20 cellular contexts compared by ENCODE assay signal in genomic region chr9:89748831-89749499, GRCh38.
DNase-seq lines count a peak whose midpoint lies in the region; ATAC-seq and TF ChIP-seq lines count a peak whose summit lies in the region.
"Had no signal": no experiment of that assay in that cellular context is flagged by ENCODE, and none has a peak within 500 bp of the region (broad histone marks: within the 10 kb centered on the region; RNA-seq: fewer than 3 reads in every experiment).

No MANE protein-coding gene starts in this region.

- H3K4me1 ChIP-seq in CD8-positive, alpha-beta T cell (ENCODE audit: insufficient read depth, low read length): peaks cover 42% of the 10 kb centered on the region
- H3K4me1 ChIP-seq in OCI-LY7 (ENCODE audit: insufficient read depth, low read length, poor library complexity, severe bottlenecking) (peaks cover 32% of the 10 kb centered on the region), mesenchymal stem cell (ENCODE audit: control insufficient read depth, insufficient read depth, low read depth, low read length) (peaks cover 8% of the 10 kb centered on the region)

- ATAC-seq in CD8-positive, alpha-beta T cell: no peak
- no peak for ATAC-seq in HG02885 (IDR thresholded peaks at IDR 0.05; ENCODE audit: poor library complexity, unreplicated experiment)
- ATAC-seq: right cardiac atrium had no signal

- no peaks in the 10 kb centered on the region for H3K36me3 ChIP-seq in CD8-positive, alpha-beta T cell (ENCODE audit: insufficient read depth, low read length)
- H3K36me3 ChIP-seq in OCI-LY7 (ENCODE audit: insufficient read depth, low read length) (no peaks in the 10 kb centered on the region), mesenchymal stem cell (ENCODE audit: control insufficient read depth in 1 of 2, insufficient read depth in 2 of 2, low read depth in 1 of 2, low read length in 2 of 2) (no peaks in the 10 kb centered on the region)
- H3K36me3 ChIP-seq: adrenal gland, cardiac muscle cell, ovary, upper lobe of right lung had no signal

- no peak overlapping the region for H3K9ac ChIP-seq in mesenchymal stem cell (ENCODE audit: low read length)

- H3K79me2 ChIP-seq in OCI-LY7 (ENCODE audit: insufficient read depth, low read depth, low read length): no peaks in the 10 kb centered on the region

- H3K23ac ChIP-seq in mesenchymal stem cell (ENCODE audit: low read length in 2 of 2): no peak overlapping the region

- peak overlapping the region; percentile 36 for H4K91ac ChIP-seq in mesenchymal stem cell (ENCODE audit: low read length)

- peak overlapping the region in 1 of 2 experiments; percentile 89 for H3K14ac ChIP-seq in mesenchymal stem cell (ENCODE audit: low read length in 2 of 2)

- H2BK5ac ChIP-seq in mesenchymal stem cell (ENCODE audit: low read depth, low read length, poor library complexity, severe bottlenecking): no peak overlapping the region

- DNase-seq in T-helper 1 cell: no peak
- DNase-seq in CD8-positive, alpha-beta T cell: no peak
- no peak for DNase-seq in OCI-LY7 (ENCODE audit: low spot score)
- DNase-seq in mesenchymal stem cell: no peak
- no peak for DNase-seq in activated CD4-positive, CD25-positive, alpha-beta regulatory T cell (lab: John Stamatoyannopoulos, UW)
- no peak for DNase-seq in amniotic stem cell (lab: John Stamatoyannopoulos, UW)
- DNase-seq: activated CD4-positive, alpha-beta T cell treated with anti-CD3 and anti-CD28 coated beads for 1 hour; activated CD8-positive, alpha-beta memory T cell treated with anti-CD3 and anti-CD28 coated beads, Interleukin-2, amount 50 U/mL, for 48 hours; adrenal gland; H9; NCI-H2081; NCI-H510A treated with DMSO at 0.1 percent for 48 hours; ovary; upper lobe of right lung had no signal

- peak overlapping the region; percentile 71 for H3K27ac Mint-ChIP-seq in T-helper 1 cell treated with Interleukin-12 subunit alpha and Interleukin-12 subunit beta and Interleukin-4 antibody, amounts not matched to agents 30 μg/mL and 1 μg/mL, for 36 hours
- peak overlapping the region; percentile 14 for H3K27ac Mint-ChIP-seq in CD8-positive, alpha-beta T cell
- H3K27ac Mint-ChIP-seq: dendritic cell treated with granulocyte-macrophage colony-stimulating factor and Interleukin-4, amounts not matched to agents 40 ng/mL and 50 ng/mL, for 4 days; memory B cell had no signal

- H3K9me2 ChIP-seq in OCI-LY7 (ENCODE audit: insufficient read depth, low read length): no peaks in the 10 kb centered on the region

- CTCF ChIA-PET in CD8-positive, alpha-beta T cell (lab: Charles Lee): interaction anchor here (1.7 kb wide), 1 partner anchor 11 kb away, joined by 5 read pairs; no protein-coding TSS in a partner anchor
- CTCF ChIA-PET in OCI-LY7 (lab: Charles Lee; ENCODE audit: unreplicated experiment): no interaction called here

- H2AFZ ChIP-seq in OCI-LY7 (ENCODE audit: low read length) (no peak overlapping the region), mesenchymal stem cell (ENCODE audit: low read depth, low read length) (no peak overlapping the region)

- POLR2A ChIA-PET in CD8-positive, alpha-beta T cell (lab: Charles Lee): no interaction called here
- POLR2A ChIA-PET in OCI-LY7 (lab: Charles Lee): no interaction called here

- H3K4ac ChIP-seq in mesenchymal stem cell (ENCODE audit: low read depth in 1 of 2, low read length in 2 of 2): no peak overlapping the region

- H3K18ac ChIP-seq in mesenchymal stem cell (ENCODE audit: low read depth in 1 of 2, low read length in 2 of 2): peak overlapping the region; percentile 46 to 73

- peaks cover 56% of the 10 kb centered on the region for H3K4me1 Mint-ChIP-seq in T-helper 1 cell treated with Interleukin-12 subunit alpha and Interleukin-12 subunit beta and Interleukin-4 antibody, amounts not matched to agents 30 μg/mL and 1 μg/mL, for 36 hours (ENCODE audit: low read depth)
- H3K4me1 Mint-ChIP-seq in CD8-positive, alpha-beta T cell (ENCODE audit: low read depth): peaks cover 43% of the 10 kb centered on the region

- no peak overlapping the region for H2AK5ac ChIP-seq in mesenchymal stem cell (ENCODE audit: low read length, severe bottlenecking)

- H4K8ac ChIP-seq in mesenchymal stem cell (ENCODE audit: low read length): peak overlapping the region; percentile 35

- H3K4me2 ChIP-seq in OCI-LY7 (ENCODE audit: low read length) (0 out of 2 replicates have a peak overlapping the region, but pooled peaks have one; percentile 9), mesenchymal stem cell (ENCODE audit: low read length, poor library complexity, severe bottlenecking) (no peak overlapping the region)

- H3K27me3 ChIP-seq in CD8-positive, alpha-beta T cell (ENCODE audit: insufficient read depth, low read length): no peaks in the 10 kb centered on the region
- H3K27me3 ChIP-seq in mesenchymal stem cell (ENCODE audit: control insufficient read depth in 1 of 2, insufficient read depth in 1 of 2, low read length in 2 of 2): peaks cover 23 to 26% of the 10 kb centered on the region in 2 experiments
- H3K27me3 ChIP-seq: adrenal gland, cardiac muscle cell, ovary, upper lobe of right lung had no signal

- no peaks in the 10 kb centered on the region for H3K27me3 Mint-ChIP-seq in T-helper 1 cell treated with Interleukin-12 subunit alpha and Interleukin-12 subunit beta and Interleukin-4 antibody, amounts not matched to agents 30 μg/mL and 1 μg/mL, for 36 hours (ENCODE audit: low read depth)
- H3K27me3 Mint-ChIP-seq in CD8-positive, alpha-beta T cell (ENCODE audit: low read depth): no peaks in the 10 kb centered on the region
- H3K27me3 Mint-ChIP-seq: memory B cell had no signal

- TF ChIP-seq CTCF in CD8-positive, alpha-beta T cell (IDR thresholded peaks at IDR 0.05): no peak
- no peak for TF ChIP-seq CTCF in OCI-LY7 (conservative IDR thresholded peaks at IDR 0.05; ENCODE audit: low read length)

- H3K4me3 Mint-ChIP-seq in T-helper 1 cell treated with Interleukin-12 subunit alpha and Interleukin-12 subunit beta and Interleukin-4 antibody, amounts not matched to agents 30 μg/mL and 1 μg/mL, for 36 hours: no peak overlapping the region
- H3K4me3 Mint-ChIP-seq in CD8-positive, alpha-beta T cell: no peak overlapping the region
- H3K4me3 Mint-ChIP-seq: dendritic cell treated with granulocyte-macrophage colony-stimulating factor and Interleukin-4, amounts not matched to agents 40 ng/mL and 50 ng/mL, for 4 days; H9; memory B cell had no signal

- no peaks in the 10 kb centered on the region for H3K9me3 Mint-ChIP-seq in T-helper 1 cell treated with Interleukin-12 subunit alpha and Interleukin-12 subunit beta and Interleukin-4 antibody, amounts not matched to agents 30 μg/mL and 1 μg/mL, for 36 hours
- H3K9me3 Mint-ChIP-seq in CD8-positive, alpha-beta T cell: peaks cover 3% of the 10 kb centered on the region
- H3K9me3 Mint-ChIP-seq: dendritic cell treated with granulocyte-macrophage colony-stimulating factor and Interleukin-4, amounts not matched to agents 40 ng/mL and 50 ng/mL, for 4 days had no signal

- no peak overlapping the region for H3K4me3 ChIP-seq in CD8-positive, alpha-beta T cell (ENCODE audit: low read depth, low read length)
- H3K4me3 ChIP-seq in OCI-LY7 (ENCODE audit: low read depth, low read length, poor library complexity, severe bottlenecking) (no peak overlapping the region), mesenchymal stem cell (ENCODE audit: insufficient read depth in 1 of 2, low read depth in 1 of 2, low read length in 2 of 2) (no peak overlapping the region)
- H3K4me3 ChIP-seq: adrenal gland, cardiac muscle cell, ovary, upper lobe of right lung had no signal

- peak overlapping the region; percentile 7 to 91 for H2BK12ac ChIP-seq in mesenchymal stem cell (ENCODE audit: low read length in 2 of 2)

- 88% methylated on average over 6 of the region's 6 CpGs for WGBS in mesenchymal stem cell

- intact Hi-C loops in CD8-positive, alpha-beta T cell (cut with DNase I, micrococcal nuclease): loop anchor here (10.0 kb wide), 2 partner anchors 54 to 144 kb away; partner anchors contain the start of gene GADD45G (in 1 of the 2)
- intact Hi-C loops in OCI-LY7 (cut with micrococcal nuclease; ENCODE audit: unreplicated experiment): loop anchor here (10.0 kb wide), 1 partner anchor 1056 kb away; the partner anchor contains the start of gene SYK

- H2BK120ac ChIP-seq in mesenchymal stem cell (ENCODE audit: low read depth, low read length): no peak overlapping the region

- H3K9me3 ChIP-seq in CD8-positive, alpha-beta T cell (ENCODE audit: low read length): no peaks in the 10 kb centered on the region
- H3K9me3 ChIP-seq in OCI-LY7 (ENCODE audit: low read length): no peaks in the 10 kb centered on the region
- H3K9me3 ChIP-seq in mesenchymal stem cell (ENCODE audit: control insufficient read depth, low read length): no peaks in the 10 kb centered on the region
- H3K9me3 ChIP-seq: adrenal gland, ovary, upper lobe of right lung had no signal

- no peak overlapping the region for H2BK15ac ChIP-seq in mesenchymal stem cell (ENCODE audit: low read depth, poor library complexity, severe bottlenecking)

- H3K36me3 Mint-ChIP-seq in T-helper 1 cell treated with Interleukin-12 subunit alpha and Interleukin-12 subunit beta and Interleukin-4 antibody, amounts not matched to agents 30 μg/mL and 1 μg/mL, for 36 hours (ENCODE audit: low read depth): peaks cover 12% of the 10 kb centered on the region
- no peaks in the 10 kb centered on the region for H3K36me3 Mint-ChIP-seq in CD8-positive, alpha-beta T cell
- H3K36me3 Mint-ChIP-seq: memory B cell had no signal

- BruUV-seq in OCI-LY7 (replicated peaks; lab: Mats Ljungman, UMichigan): no TSS peak

- no peak overlapping the region for H3K27ac ChIP-seq in CD8-positive, alpha-beta T cell (ENCODE audit: low read depth, low read length)
- H3K27ac ChIP-seq in OCI-LY7 (ENCODE audit: low read depth, low read length, poor library complexity, severe bottlenecking): no peak overlapping the region
- no peak overlapping the region for H3K27ac ChIP-seq in mesenchymal stem cell (ENCODE audit: low read length, poor library complexity, severe bottlenecking)
- H3K27ac ChIP-seq: adrenal gland, cardiac muscle cell, ovary, upper lobe of right lung had no signal

- H3K79me1 ChIP-seq in mesenchymal stem cell (replicated peaks; ENCODE audit: low read length, poor library complexity, severe bottlenecking): no peaks in the 10 kb centered on the region

- H4K20me1 ChIP-seq in OCI-LY7 (ENCODE audit: insufficient read depth, low read length): no peaks in the 10 kb centered on the region
